1 cellular context compared by ENCODE assay signal in genomic region chr5:172858990-172859811, GRCh38.
TF ChIP-seq lines count a peak whose summit lies in the region.

No MANE protein-coding gene starts in this region.

TF ChIP-seq in GM23338, 12 proteins besides CTCF, POLR2A, EP300 and RAD21 (continued from another document):
- TF ChIP-seq ZNF462 (CRISPR knock-in tag; IDR thresholded peaks at IDR 0.05) (no peak), ZNF331 (CRISPR knock-in tag; IDR thresholded peaks at IDR 0.05; ENCODE audit: low read depth) (no peak), STAT1 (IDR thresholded peaks at IDR 0.05; ENCODE audit: unreplicated experiment) (no peak)
